ENCODE assay signal across 20 cellular contexts in genomic region chr4:169263791-169264392, GRCh38. TPM values are rescaled to one million over a fixed set of nuclear protein-coding genes. Genes with fewer than 3 reads are reported as not detected.
DNase-seq lines count a peak whose midpoint lies in the region; ATAC-seq, FAIRE-seq and TF ChIP-seq lines count a peak whose summit lies in the region.
"Had no signal": no experiment of that assay in that cellular context is flagged by ENCODE, and none has a peak within 500 bp of the region (broad histone marks: within the 10 kb centered on the region; RNA-seq: fewer than 3 reads in every experiment).

No MANE protein-coding gene starts in this region.

- no peak overlapping the region for H2BK15ac ChIP-seq in mesendoderm (replicated peaks; ENCODE audit: low read depth)

- no peaks in the 10 kb centered on the region for H3K27me3 ChIP-seq in BLaER1 treated with 17β-estradiol and CSF1 and Interleukin-3, amounts not matched to agents 10 nM and 100 nM
- H3K27me3 ChIP-seq in Loucy (ENCODE audit: insufficient read depth, low read length, poor library complexity, severe bottlenecking) (no peaks in the 10 kb centered on the region), heart right ventricle (no peaks in the 10 kb centered on the region), osteoblast (ENCODE audit: insufficient read depth, low read length) (no peaks in the 10 kb centered on the region), mesendoderm (ENCODE audit: insufficient read depth, low read length, poor library complexity) (no peaks in the 10 kb centered on the region), hepatocyte (no peaks in the 10 kb centered on the region)

- no peak for FAIRE-seq in RCC 7860 (lab: Jason Lieb, UNC)

- H3K9me2 ChIP-seq in Loucy (replicated peaks; ENCODE audit: low read depth, low read length) (no peaks in the 10 kb centered on the region), hepatocyte (replicated peaks; ENCODE audit: insufficient read depth) (no peaks in the 10 kb centered on the region)

- WGBS in heart right ventricle, 2 donors, result 30 to 56% methylated on average over 1 of the region's 1 CpG
- no CpG with 5 or more reads among the region's 1 CpG for WGBS in mesendoderm (ENCODE audit: extremely low coverage, insufficient coverage, low lambda C conversion rate)
- WGBS in hepatocyte (ENCODE audit: low lambda C conversion rate, missing lambda C conversion rate), result 100% methylated on average over 1 of the region's 1 CpG

- no peaks in the 10 kb centered on the region for H3F3A ChIP-seq in Loucy (ENCODE audit: low read depth)

- H3K9ac ChIP-seq in BLaER1 treated with 17β-estradiol and CSF1 and Interleukin-3, amounts not matched to agents 10 nM and 100 nM, result no peak overlapping the region
- no peak overlapping the region for H3K9ac ChIP-seq in Loucy (ENCODE audit: low read depth, low read length, poor library complexity, severe bottlenecking)
- H3K9ac ChIP-seq in mesendoderm (ENCODE audit: low read length), result no peak overlapping the region

- H2AFZ ChIP-seq in Loucy (ENCODE audit: low read length) (no peak overlapping the region), osteoblast (ENCODE audit: low read length) (no peak overlapping the region), hepatocyte (no peak overlapping the region)

- H3K9me3 ChIP-seq in BLaER1 treated with 17β-estradiol and CSF1 and Interleukin-3, amounts not matched to agents 10 nM and 100 nM (replicated peaks in 1 of 11), result peaks cover 0 to 17% (median 10%) of the 10 kb centered on the region in 11 experiments; a peak in 8 of 22 replicates
- H3K9me3 ChIP-seq in Loucy (ENCODE audit: insufficient read depth, low read depth, low read length) (no peaks in the 10 kb centered on the region), heart right ventricle (no peaks in the 10 kb centered on the region), osteoblast (ENCODE audit: low read depth, low read length) (no peaks in the 10 kb centered on the region), hepatocyte (ENCODE audit: low read depth) (no peaks in the 10 kb centered on the region)
- H3K9me3 ChIP-seq: prostate gland had no signal

- H3K27ac ChIP-seq in BLaER1 treated with 17β-estradiol and CSF1 and Interleukin-3, amounts not matched to agents 10 nM and 100 nM, result peak overlapping the region in 1 of 11 experiments; percentile 25; a peak in 1 of 22 replicates
- H3K27ac ChIP-seq in heart right ventricle (peak overlapping the region in 2 of 10 donors; percentile 2 to 31), osteoblast (ENCODE audit: low read depth, low read length) (no peak overlapping the region), mesendoderm (ENCODE audit: low read depth, low read length) (no peak overlapping the region), hepatocyte (no peak overlapping the region)
- H3K27ac ChIP-seq: C4-2B, epithelial cell of prostate, prostate gland, skin epidermis had no signal

- no peak overlapping the region for H2BK120ac ChIP-seq in mesendoderm (ENCODE audit: low read depth, low read length)

- peaks cover 29 to 74% (median 49%) of the 10 kb centered on the region in 10 experiments for H3K4me1 ChIP-seq in BLaER1 treated with 17β-estradiol and CSF1 and Interleukin-3, amounts not matched to agents 10 nM and 100 nM
- H3K4me1 ChIP-seq in Loucy (ENCODE audit: insufficient read depth, low read length, poor library complexity, severe bottlenecking), result peaks cover 62% of the 10 kb centered on the region
- peaks cover 7 to 91% (median 48%) of the 10 kb centered on the region in 9 donors for H3K4me1 ChIP-seq in heart right ventricle
- peaks cover 70% of the 10 kb centered on the region for H3K4me1 ChIP-seq in osteoblast (ENCODE audit: insufficient read depth, low read length)
- peaks cover 11% of the 10 kb centered on the region for H3K4me1 ChIP-seq in mesendoderm (ENCODE audit: control insufficient read depth, low read depth, low read length)
- H3K4me1 ChIP-seq in hepatocyte (ENCODE audit: insufficient read depth), result peaks cover 24% of the 10 kb centered on the region
- H3K4me1 ChIP-seq: prostate gland had no signal

- H3K4ac ChIP-seq in mesendoderm (ENCODE audit: low read depth, low read length), result no peak overlapping the region

- H3K36me3 ChIP-seq in BLaER1 treated with 17β-estradiol and CSF1 and Interleukin-3, amounts not matched to agents 10 nM and 100 nM, result peaks cover 15 to 91% (median 65%) of the 10 kb centered on the region in 11 experiments; a peak in 20 of 22 replicates
- H3K36me3 ChIP-seq in Loucy (ENCODE audit: insufficient read depth, low read length), result no peaks in the 10 kb centered on the region
- H3K36me3 ChIP-seq in heart right ventricle, result peaks cover 0 to 14% (median 0%) of the 10 kb centered on the region in 9 donors
- H3K36me3 ChIP-seq in osteoblast (ENCODE audit: insufficient read depth, low read length), result peaks cover 64% of the 10 kb centered on the region
- no peaks in the 10 kb centered on the region for H3K36me3 ChIP-seq in mesendoderm (ENCODE audit: control insufficient read depth, insufficient read depth, low read length)
- no peaks in the 10 kb centered on the region for H3K36me3 ChIP-seq in hepatocyte (replicated peaks; ENCODE audit: insufficient read depth, low read depth)
- H3K36me3 ChIP-seq: prostate gland had no signal

- H2AK5ac ChIP-seq in mesendoderm (ENCODE audit: low read length), result no peak overlapping the region

- no peak overlapping the region for H2BK5ac ChIP-seq in mesendoderm (ENCODE audit: low read length)

- no peak overlapping the region for H3K4me3 ChIP-seq in BLaER1 treated with 17β-estradiol and CSF1 and Interleukin-3, amounts not matched to agents 10 nM and 100 nM
- H3K4me3 ChIP-seq in Loucy (ENCODE audit: low read length, poor library complexity, severe bottlenecking) (no peak overlapping the region), heart right ventricle (no peak overlapping the region), osteoblast (ENCODE audit: insufficient read depth, low read length) (no peak overlapping the region), mesendoderm (ENCODE audit: low read length) (no peak overlapping the region), hepatocyte (no peak overlapping the region)
- H3K4me3 ChIP-seq: prostate gland, skin epidermis had no signal

- H4K5ac ChIP-seq in mesendoderm (ENCODE audit: low read length), result no peak overlapping the region

- H3K18ac ChIP-seq in mesendoderm (ENCODE audit: low read length), result no peak overlapping the region

- intact Hi-C loops in heart right ventricle (cut with DNase I), result loop anchor here in 2 of 10 donors (10.0 kb wide), 2 partner anchors 59 to 129 kb away; no protein-coding TSS in a partner anchor

- no peak overlapping the region for H3K23ac ChIP-seq in mesendoderm (ENCODE audit: low read length)

- no peak overlapping the region for H4K8ac ChIP-seq in mesendoderm (ENCODE audit: low read depth, low read length)

- DNase-seq in heart right ventricle (peak; percentile 49 to 73), osteoblast (ENCODE audit: insufficient read length, low spot score, missing footprints) (no peak), mesendoderm (no peak), hepatocyte (ENCODE audit: low spot score) (no peak), RCC 7860 (ENCODE audit: low spot score) (no peak), AML-193 (lab: John Stamatoyannopoulos, UW) (no peak)
- DNase-seq: activated CD4-positive, alpha-beta memory T cell treated with anti-CD3 and anti-CD28 coated beads, Interleukin-2, amount 10 ng/mL, durations not matched to agents 7 days and 5 days; activated CD4-positive, CD25-positive, alpha-beta regulatory T cell; activated naive CD8-positive, alpha-beta T cell treated with anti-CD3 and anti-CD28 coated beads for 36 hours; cerebellar nuclear complex; NCI-H2081 treated with DMSO at 0.1 percent for 48 hours; NCI-H774; stimulated activated CD4-positive, alpha-beta T cell treated with anti-CD3 and anti-CD28 coated beads, Interleukin-2, amount 100 ng/mL, for 24 hours; T-helper 9 cell had no signal

- peak; percentile 41 to 93 (median 78) for ATAC-seq in heart right ventricle

- H3K79me2 ChIP-seq in Loucy (ENCODE audit: insufficient read depth, low read length) (peaks cover 45% of the 10 kb centered on the region), osteoblast (ENCODE audit: insufficient read depth, low read length) (peaks cover 100% of the 10 kb centered on the region), mesendoderm (ENCODE audit: control insufficient read depth, insufficient read depth, low read length) (peaks cover 60% of the 10 kb centered on the region), hepatocyte (peaks cover 100% of the 10 kb centered on the region)

- TF ChIP-seq CTCF in Loucy (conservative IDR thresholded peaks at IDR 0.05; ENCODE audit: low read length), result no peak
- no peak for TF ChIP-seq CTCF in heart right ventricle (IDR thresholded peaks at IDR 0.05)
- no peak for TF ChIP-seq CTCF in osteoblast (IDR thresholded peaks at IDR 0.05; ENCODE audit: extremely low read depth, low read depth, low read length)
- no peak for TF ChIP-seq CTCF in hepatocyte (IDR thresholded peaks at IDR 0.05; ENCODE audit: poor library complexity)

- peak overlapping the region in 10 of 11 experiments; percentile 14 to 69 (median 52); a peak in 17 of 22 replicates for H3K4me2 ChIP-seq in BLaER1 treated with 17β-estradiol and CSF1 and Interleukin-3, amounts not matched to agents 10 nM and 100 nM
- H3K4me2 ChIP-seq in Loucy (ENCODE audit: low read depth, low read length, poor library complexity, severe bottlenecking), result peak overlapping the region; percentile 26
- peak overlapping the region; percentile 32 for H3K4me2 ChIP-seq in osteoblast (ENCODE audit: insufficient read depth, low read length)
- H3K4me2 ChIP-seq in mesendoderm (ENCODE audit: low read length), result no peak overlapping the region
- no peak overlapping the region for H3K4me2 ChIP-seq in hepatocyte

- H4K20me1 ChIP-seq in BLaER1 treated with 17β-estradiol and CSF1 and Interleukin-3, amounts not matched to agents 10 nM and 100 nM, result peaks cover 12 to 98% (median 76%) of the 10 kb centered on the region in 11 experiments; a peak in 20 of 22 replicates
- H4K20me1 ChIP-seq in Loucy (ENCODE audit: insufficient read depth, low read length, poor library complexity, severe bottlenecking) (no peaks in the 10 kb centered on the region), osteoblast (ENCODE audit: insufficient read depth, low read length) (peaks cover 88% of the 10 kb centered on the region), hepatocyte (ENCODE audit: insufficient read depth, poor library complexity, severe bottlenecking) (peaks cover 19% of the 10 kb centered on the region)

- H3K79me1 ChIP-seq in mesendoderm (ENCODE audit: low read length), result peaks cover 18% of the 10 kb centered on the region

- no peak overlapping the region for H3K56ac ChIP-seq in mesendoderm (ENCODE audit: low read length)

RNA-seq across cellular contexts. Expression of gene SH3RF1, which starts 6.9 kb away (rescaled TPM):
- 10 to 100 TPM in 5 of 10 donors, 1 to 10 TPM in 5; 7.0 to 11.7 (median 9.9) TPM for total RNA-seq in heart right ventricle
- polyA plus RNA-seq in heart right ventricle, result 1 to 10 TPM; 2.6 to 3.4 TPM
- 33.0 and 37.6 TPM in 2 replicates for total RNA-seq in osteoblast
- polyA plus RNA-seq in mesendoderm (2013, experiment 1 of 2), result 10.7 TPM
- 10.5 TPM for polyA plus RNA-seq in mesendoderm (2013, experiment 2 of 2)
- total RNA-seq in hepatocyte, result 13.9 and 15.5 TPM in 2 replicates
- 12.5 and 16.4 TPM in 2 replicates for polyA plus RNA-seq in hepatocyte

Comparison
In these comparisons a context has a peak if more than half of its experiments do, and no peak if none do; other contexts are left out.
1. H3K4me2 ChIP-seq: peak in BLaER1 treated with 17β-estradiol and CSF1 and Interleukin-3, amounts not matched to agents 10 nM and 100 nM (10 of 11), Loucy (single experiment) and osteoblast (single experiment); none in mesendoderm (single experiment) and hepatocyte (single experiment).
2. DNase-seq: peak in heart right ventricle (2 of 2); none in osteoblast (single experiment), mesendoderm (single experiment), hepatocyte (single experiment), RCC 7860 (single experiment) and AML-193 (0 of 2).